ENCODE assay signal across 8 cellular contexts in genomic region chr10:32378371-32379301, GRCh38. TPM values are rescaled to one million over a fixed set of nuclear protein-coding genes. Genes with fewer than 3 reads are reported as not detected.
A peak's percentile ranks its signal among the peaks of the same experiment; 100 is the strongest.
DNase-seq lines count a peak whose midpoint lies in the region; ATAC-seq, FAIRE-seq and TF ChIP-seq lines count a peak whose summit lies in the region.

No MANE protein-coding gene starts in this region.

- no peaks in the 10 kb centered on the region for H3K9me3 ChIP-seq in small intestine (ENCODE audit: control insufficient read depth, low read depth)

- H3K4me1 ChIP-seq in small intestine (ENCODE audit: control insufficient read depth in 2 of 2, insufficient read depth in 1 of 2, low read depth in 1 of 2, low read length in 1 of 2): no peaks in the 10 kb centered on the region

- DNase-seq in ACHN (peak; percentile 84), NCI-H2196 (lab: John Stamatoyannopoulos, UW; ENCODE audit: unreplicated experiment) (peak; percentile 65), cardiac fibroblast (ENCODE audit: low read depth in 2 of 2) (peak; percentile 90 to 91), iPS-NIHi7 (ENCODE audit: extremely low spot score) (peak; percentile 89), small intestine (peak; percentile 94)

- FAIRE-seq in small intestine (lab: Jason Lieb, UNC): peak; percentile 5

- H3K27ac ChIP-seq in VCaP (peak overlapping the region; percentile 97), small intestine (ENCODE audit: low read depth in 1 of 2, low read length in 1 of 2) (peak overlapping the region; percentile 50 to 91)

- ATAC-seq in GM18870 (IDR thresholded peaks at IDR 0.05; ENCODE audit: unreplicated experiment) (peak; percentile 80), HG03108 (IDR thresholded peaks at IDR 0.05; ENCODE audit: unreplicated experiment) (peak; percentile 95)

- in situ Hi-C loops in ACHN (cut with HindIII; ENCODE audit: low pct_ligation_motif_present, low pct_unique_long_range_greater_than_20kb, low sequenced_read_pairs): no loop called here

- TF ChIP-seq CTCF in VCaP (conservative IDR thresholded peaks at IDR 0.05): no peak
- TF ChIP-seq CTCF in cardiac fibroblast (IDR thresholded peaks at IDR 0.05; ENCODE audit: low read depth, low read length): no peak

- H3K36me3 ChIP-seq in small intestine (ENCODE audit: control insufficient read depth in 2 of 2, insufficient read depth in 2 of 2, low read length in 2 of 2): no peaks in the 10 kb centered on the region

- 0% methylated on average over 18 of the region's 18 CpGs for WGBS in small intestine, 3 donors

- no peaks in the 10 kb centered on the region for H3K27me3 ChIP-seq in small intestine (ENCODE audit: control insufficient read depth in 2 of 2, insufficient read depth in 2 of 2, low read length in 2 of 2)

- H3K4me3 ChIP-seq in cardiac fibroblast (replicated peaks in 1 of 2; ENCODE audit: low read depth in 2 of 2, low read length in 2 of 2): peak overlapping the region; percentile 60 to 82
- peak overlapping the region; percentile 49 to 64 for H3K4me3 ChIP-seq in small intestine (ENCODE audit: low read depth in 1 of 2, low read length in 2 of 2)

RNA-seq across cellular contexts. Expression of gene EPC1, which starts 31.7 kb away (rescaled TPM):
- polyA plus RNA-seq in small intestine: 10 to 100 TPM; 12.8 to 13.4 (median 13.2) TPM

Comparison
In these comparisons a context has a peak if more than half of its experiments do, and no peak if none do; other contexts are left out.
1. Peak in every context shown above with its lines: DNase-seq, ATAC-seq, H3K4me3 ChIP-seq and H3K27ac ChIP-seq.